Comparison of ENCODE assay signal across 6 cellular contexts in genomic region chr15:90264649-90265048, GRCh38. TPM values are rescaled to one million over a fixed set of nuclear protein-coding genes. Genes with fewer than 3 reads are reported as not detected.
DNase-seq lines count a peak whose midpoint lies in the region; ATAC-seq and TF ChIP-seq lines count a peak whose summit lies in the region.

No MANE protein-coding gene starts in this region.

- H3K27me3 ChIP-seq in testis: no peaks in the 10 kb centered on the region

- WGBS in testis, 2 donors: 32 to 42% methylated on average over 4 of the region's 4 CpGs

- intact Hi-C loops in left cardiac atrium (cut with DNase I) (loop anchor here in 1 of 2 donors (10.0 kb wide), 1 partner anchor 370 kb away; the partner anchor contains the start of gene AP3S2), testis (cut with DNase I; ENCODE audit: low total_unique reads) (no loop called here)

- peaks cover 31% of the 10 kb centered on the region for H3K4me1 ChIP-seq in testis

- TF ChIP-seq POLR2A in testis (IDR thresholded peaks at IDR 0.05): no peak

- peak; percentile 32 for DNase-seq in ELR (ENCODE audit: low read depth)
- no peak for DNase-seq in left cardiac atrium
- DNase-seq in testis: no peak

- H3K9me3 ChIP-seq in testis: no peaks in the 10 kb centered on the region

- peak overlapping the region; percentile 78 to 81 for H3K4me3 ChIP-seq in testis

- no peaks in the 10 kb centered on the region for H3K36me3 ChIP-seq in testis (ENCODE audit: low read depth, missing control alignments)

- H3K27ac ChIP-seq in VCaP (peak overlapping the region; percentile 98), testis (peak overlapping the region; percentile 91 to 94)

- TF ChIP-seq CTCF in VCaP (conservative IDR thresholded peaks at IDR 0.05) (no peak), testis (IDR thresholded peaks at IDR 0.05) (no peak)

- ATAC-seq in left cardiac atrium: peak; percentile 16
- ATAC-seq in GM19351 (IDR thresholded peaks at IDR 0.05; ENCODE audit: unreplicated experiment): no peak
- no peak for ATAC-seq in HG03095 (IDR thresholded peaks at IDR 0.05; ENCODE audit: unreplicated experiment)

RNA-seq across cellular contexts. Expression of gene NGRN, which starts 0.8 kb away (rescaled TPM):
- total RNA-seq in left cardiac atrium (100 to 1,000 TPM; 115 to 131 TPM), testis (10 to 100 TPM; 86.1 to 95.6 TPM)
- polyA plus RNA-seq in testis (ENCODE audit: insufficient read depth, low read depth, low replicate concordance): 82.9 TPM

RNA-seq across cellular contexts. Expression of gene TTLL13, which starts 15.3 kb away (rescaled TPM):
- not detected for total RNA-seq in left cardiac atrium
- 10 to 100 TPM in 1 of 2 donors, 1 to 10 TPM in 1; 6.8 to 18.0 TPM for total RNA-seq in testis
- polyA plus RNA-seq in testis (ENCODE audit: insufficient read depth, low read depth, low replicate concordance): 30.3 TPM

RNA-seq across cellular contexts. Expression of gene GDPGP1, which starts 30.6 kb away (rescaled TPM):
- total RNA-seq in left cardiac atrium (10 to 100 TPM in 1 of 2 donors, 1 to 10 TPM in 1; 9.4 to 11.9 TPM), testis (10 to 100 TPM in 1 of 2 donors, 1 to 10 TPM in 1; 6.2 to 16.1 TPM)
- 8.9 TPM for polyA plus RNA-seq in testis (ENCODE audit: insufficient read depth, low read depth, low replicate concordance)

RNA-seq across cellular contexts. Expression of gene CIB1, which starts 30.9 kb away (rescaled TPM):
- 10 to 100 TPM; 53.2 to 55.0 TPM for total RNA-seq in left cardiac atrium
- 10 to 100 TPM; 50.8 to 78.0 TPM for total RNA-seq in testis
- 138 TPM for polyA plus RNA-seq in testis (ENCODE audit: insufficient read depth, low read depth, low replicate concordance)

Comparison
In these comparisons a context has a peak if more than half of its experiments do, and no peak if none do; other contexts are left out.
1. ATAC-seq: peak in left cardiac atrium (2 of 2); none in GM19351 (single experiment) and HG03095 (single experiment).
2. RNA of gene TTLL13, which starts 15.3 kb away (total RNA-seq): 6.8 to 18.0 TPM in testis; not detected in left cardiac atrium; every median in the first group is over 4 times any median in the second.